15 cellular contexts compared by ENCODE assay signal in the genomic region with DNA sequence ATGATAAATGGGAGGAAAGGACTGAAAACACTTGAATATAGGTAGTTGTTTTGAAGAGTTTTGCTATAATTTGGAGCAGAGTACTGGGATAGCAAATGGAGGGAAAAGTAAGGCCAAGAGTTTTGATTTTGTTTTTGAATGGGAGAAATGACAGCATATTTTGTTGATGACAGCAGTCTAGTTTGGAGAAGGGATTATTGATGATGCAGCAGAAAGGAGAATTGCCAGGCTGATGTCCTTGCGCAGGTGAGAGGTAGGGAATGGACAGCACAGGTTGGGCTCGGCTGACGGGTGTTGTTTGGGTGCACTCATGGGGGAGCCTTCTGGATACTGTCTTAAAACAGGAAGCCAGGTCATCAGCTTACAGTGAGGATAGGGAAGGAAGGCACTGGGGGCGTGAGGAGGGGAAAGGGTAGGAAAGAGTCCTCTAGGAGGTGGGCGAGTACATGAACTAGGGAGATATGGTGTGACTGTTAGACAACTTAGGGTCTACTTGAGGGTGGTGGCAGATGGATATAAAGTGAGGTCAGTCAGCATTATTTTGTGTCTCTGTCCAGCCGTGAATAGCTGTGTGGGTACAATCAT.
"Had no signal": no experiment of that assay in that cellular context is flagged by ENCODE, and none has a peak within 500 bp of the region (broad histone marks: within the 10 kb centered on the region; RNA-seq: fewer than 3 reads in every experiment).

No MANE protein-coding gene starts in this region.

- H3K27me3 Mint-ChIP-seq: activated naive CD4-positive, alpha-beta T cell treated with anti-CD3 and anti-CD28 coated beads, Interleukin-2, amount 10 ng/mL, durations not matched to agents 7 days and 5 days; naive thymus-derived CD8-positive, alpha-beta T cell; stimulated activated naive B cell treated with anti-CD40 and anti-IgM and Interleukin-4, amounts not matched to agents 10 μg/mL and 1 μg/mL and 100 μg/mL, for 72 hours had no signal

- H3K9me3 Mint-ChIP-seq: activated naive CD4-positive, alpha-beta T cell treated with anti-CD3 and anti-CD28 coated beads, Interleukin-2, amount 10 ng/mL, durations not matched to agents 7 days and 5 days; naive thymus-derived CD8-positive, alpha-beta T cell; stimulated activated naive B cell treated with anti-CD40 and anti-IgM and Interleukin-4, amounts not matched to agents 10 μg/mL and 1 μg/mL and 100 μg/mL, for 72 hours had no signal

- H3K27me3 ChIP-seq: adrenal gland, cardiac muscle cell, esophagus muscularis mucosa, left lung, pancreas, tibial artery, uterus had no signal

- H3K36me3 ChIP-seq: adrenal gland, cardiac muscle cell, esophagus muscularis mucosa, pancreas, tibial artery, uterus had no signal

- H3K9me3 ChIP-seq: adrenal gland, esophagus muscularis mucosa, left lung, pancreas, tibial artery, uterus had no signal

- ATAC-seq: left lung; stimulated activated naive B cell treated with anti-CD40 and anti-IgM and Interleukin-4, amounts not matched to agents 10 μg/mL and 1 μg/mL and 100 μg/mL, for 72 hours had no signal

- H3K36me3 Mint-ChIP-seq: naive thymus-derived CD8-positive, alpha-beta T cell had no signal

- FAIRE-seq: kidney, pancreas had no signal

- H3K27ac ChIP-seq: adrenal gland, cardiac muscle cell, esophagus muscularis mucosa, left lung, pancreas, tibial artery, uterus had no signal

- DNase-seq: activated naive CD4-positive, alpha-beta T cell treated with anti-CD3 and anti-CD28 coated beads, Interleukin-2, amount 10 ng/mL, durations not matched to agents 7 days and 5 days; adrenal gland; hippocampal formation; kidney; left lung; mammary epithelial cell; pancreas; stimulated activated CD4-positive, alpha-beta T cell treated with anti-CD3 and anti-CD28 coated beads, Interleukin-1b, Interleukin-23, amount 100 ng/mL, for 48 hours; stimulated activated naive B cell treated with anti-CD40 and anti-IgM and Interleukin-4, amounts not matched to agents 10 μg/mL and 1 μg/mL and 100 μg/mL, for 72 hours; T1000; tibial artery; uterus had no signal

- H3K4me1 ChIP-seq: esophagus muscularis mucosa, left lung, pancreas, tibial artery, uterus had no signal

- H3K4me3 ChIP-seq: adrenal gland, cardiac muscle cell, esophagus muscularis mucosa, left lung, pancreas, tibial artery, uterus had no signal

- H3K4me3 Mint-ChIP-seq: activated naive CD4-positive, alpha-beta T cell treated with anti-CD3 and anti-CD28 coated beads, Interleukin-2, amount 10 ng/mL, durations not matched to agents 7 days and 5 days; naive thymus-derived CD8-positive, alpha-beta T cell; stimulated activated naive B cell treated with anti-CD40 and anti-IgM and Interleukin-4, amounts not matched to agents 10 μg/mL and 1 μg/mL and 100 μg/mL, for 72 hours had no signal
